In the genomic region with DNA sequence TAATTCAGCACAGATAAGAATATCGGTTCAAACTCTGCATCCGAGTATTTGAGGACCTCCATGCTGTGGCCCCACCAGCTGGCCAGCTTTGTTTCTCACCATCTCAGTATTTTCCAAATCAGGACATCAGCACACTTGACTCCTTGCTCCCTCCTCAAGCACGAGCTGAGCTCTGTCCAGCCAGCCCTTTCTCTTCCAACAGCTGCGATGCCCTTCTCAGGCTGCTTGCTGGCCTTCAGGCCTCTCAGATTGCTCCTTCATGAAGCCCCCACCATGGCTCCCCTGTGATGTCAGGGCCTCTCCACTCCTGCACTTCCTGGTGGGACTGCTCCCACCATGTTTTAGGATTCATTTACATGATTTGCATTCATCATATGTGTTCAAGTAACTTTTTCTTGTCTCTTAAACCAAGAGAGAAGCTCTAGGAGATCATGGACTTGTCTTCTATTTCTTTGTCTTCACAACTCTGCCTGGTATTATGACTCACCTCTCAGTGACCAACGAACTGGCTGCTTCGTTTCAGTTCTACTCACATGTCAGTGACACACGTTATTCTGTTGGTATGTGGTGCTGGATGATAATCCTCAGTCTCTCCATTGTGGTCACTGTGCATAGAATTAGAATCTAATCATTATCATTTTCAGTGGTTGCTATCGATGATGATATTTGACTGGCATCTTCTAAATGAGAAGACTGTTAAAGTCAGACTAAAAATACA, we compare ENCODE assay signal across 13 cellular contexts.
DNase-seq lines count a peak whose midpoint lies in the region; ATAC-seq and TF ChIP-seq lines count a peak whose summit lies in the region.
"Had no signal": no experiment of that assay in that cellular context is flagged by ENCODE, and none has a peak within 500 bp of the region (broad histone marks: within the 10 kb centered on the region; RNA-seq: fewer than 3 reads in every experiment).

No MANE protein-coding gene starts in this region.

- TF ChIP-seq POLR2A in GM18505 (IDR thresholded peaks at IDR 0.05; ENCODE audit: borderline replicate concordance, extremely low read depth, insufficient read depth, insufficient read length) = no peak
- no peak for TF ChIP-seq POLR2A in thyroid gland (IDR thresholded peaks at IDR 0.05)

- no peak overlapping the region for H2BK120ac ChIP-seq in mesendoderm (ENCODE audit: low read depth, low read length)

- H2AK5ac ChIP-seq in mesendoderm (ENCODE audit: low read length) = no peak overlapping the region

- H3K27ac ChIP-seq in mesendoderm (ENCODE audit: low read depth, low read length) (no peak overlapping the region), thyroid gland (no peak overlapping the region)
- H3K27ac ChIP-seq: BLaER1 had no signal

- no peaks in the 10 kb centered on the region for H3K79me2 ChIP-seq in mesendoderm (ENCODE audit: control insufficient read depth, insufficient read depth, low read length)

- no peak for ATAC-seq in GM18505 (IDR thresholded peaks at IDR 0.05; ENCODE audit: unreplicated experiment)

- H3K4ac ChIP-seq in mesendoderm (ENCODE audit: low read depth, low read length) = no peak overlapping the region

- in situ Hi-C loops in astrocyte of the spinal cord (cut with HindIII; ENCODE audit: low sequenced_read_pairs) = no loop called here

- TF ChIP-seq CTCF in AG10803 (conservative IDR thresholded peaks at IDR 0.05; ENCODE audit: low read length) (no peak), astrocyte of the spinal cord (IDR thresholded peaks at IDR 0.05; ENCODE audit: low read depth, low read length) (no peak), thyroid gland (IDR thresholded peaks at IDR 0.05) (no peak)

- H3K79me1 ChIP-seq in mesendoderm (ENCODE audit: low read length) = no peaks in the 10 kb centered on the region

- DNase-seq in AG10803 (ENCODE audit: low read depth) = peak; percentile 64
- DNase-seq in HT1080 (ENCODE audit: low read depth) = peak; percentile 85
- DNase-seq in astrocyte of the spinal cord (ENCODE audit: low read depth, low spot score) = peak; percentile 67
- peak; percentile 71 for DNase-seq in kidney tubule cell (ENCODE audit: low spot score)
- no peak for DNase-seq in mesendoderm
- no peak for DNase-seq in thyroid gland
- no peak for DNase-seq in NCI-H345 (lab: John Stamatoyannopoulos, UW)
- DNase-seq: activated naive CD4-positive, alpha-beta T cell; NCI-H1694; NCI-H526; posterior cingulate gyrus had no signal

- no peak overlapping the region for H4K5ac ChIP-seq in mesendoderm (ENCODE audit: low read length)

- H3K4me2 ChIP-seq in mesendoderm (ENCODE audit: low read length) = no peak overlapping the region
- H3K4me2 ChIP-seq: BLaER1 had no signal

- no peak overlapping the region for H3K56ac ChIP-seq in mesendoderm (ENCODE audit: low read length)

- no peak overlapping the region for H3K18ac ChIP-seq in mesendoderm (ENCODE audit: low read length)

- H3K4me3 ChIP-seq in AG10803 (ENCODE audit: low read length) = no peak overlapping the region
- no peak overlapping the region for H3K4me3 ChIP-seq in astrocyte of the spinal cord (ENCODE audit: low read depth, low read length)
- H3K4me3 ChIP-seq in mesendoderm (ENCODE audit: low read length) = no peak overlapping the region
- no peak overlapping the region for H3K4me3 ChIP-seq in thyroid gland (replicated peaks in 1 of 3)
- H3K4me3 ChIP-seq: BLaER1 had no signal

- H3K36me3 ChIP-seq in mesendoderm (ENCODE audit: control insufficient read depth, insufficient read depth, low read length) (no peaks in the 10 kb centered on the region), thyroid gland (no peaks in the 10 kb centered on the region)
- H3K36me3 ChIP-seq: BLaER1 had no signal

- H3K4me1 ChIP-seq in mesendoderm (ENCODE audit: control insufficient read depth, low read depth, low read length) (no peaks in the 10 kb centered on the region), thyroid gland (no peaks in the 10 kb centered on the region)
- H3K4me1 ChIP-seq: BLaER1 had no signal

- no peak overlapping the region for H3K23ac ChIP-seq in mesendoderm (ENCODE audit: low read length)

- no peak overlapping the region for H2BK5ac ChIP-seq in mesendoderm (ENCODE audit: low read length)

- no peak overlapping the region for H2BK15ac ChIP-seq in mesendoderm (replicated peaks; ENCODE audit: low read depth)

- intact Hi-C loops in thyroid gland (cut with DNase I) = no loop called here

- no peaks in the 10 kb centered on the region for H3K9me3 ChIP-seq in thyroid gland
- H3K9me3 ChIP-seq: BLaER1 had no signal

- H3K27me3 ChIP-seq in mesendoderm (ENCODE audit: insufficient read depth, low read length, poor library complexity) (no peaks in the 10 kb centered on the region), thyroid gland (no peaks in the 10 kb centered on the region)
- H3K27me3 ChIP-seq: BLaER1 had no signal

- H3K9ac ChIP-seq in mesendoderm (ENCODE audit: low read length) = no peak overlapping the region
- H3K9ac ChIP-seq: BLaER1 had no signal

- no peak overlapping the region for H4K8ac ChIP-seq in mesendoderm (ENCODE audit: low read depth, low read length)

- no CpG with 5 or more reads among the region's 8 CpGs for WGBS in mesendoderm (ENCODE audit: extremely low coverage, insufficient coverage, low lambda C conversion rate)
- 77 to 83% methylated on average over 8 of the region's 8 CpGs for WGBS in thyroid gland, 2 donors

Comparison
In these comparisons a context has a peak if more than half of its experiments do, and no peak if none do; other contexts are left out.
1. DNase-seq: peak in AG10803 (single experiment), HT1080 (single experiment), astrocyte of the spinal cord (single experiment) and kidney tubule cell (single experiment); none in mesendoderm (single experiment), thyroid gland (0 of 2) and NCI-H345 (single experiment).